In the genomic region with DNA sequence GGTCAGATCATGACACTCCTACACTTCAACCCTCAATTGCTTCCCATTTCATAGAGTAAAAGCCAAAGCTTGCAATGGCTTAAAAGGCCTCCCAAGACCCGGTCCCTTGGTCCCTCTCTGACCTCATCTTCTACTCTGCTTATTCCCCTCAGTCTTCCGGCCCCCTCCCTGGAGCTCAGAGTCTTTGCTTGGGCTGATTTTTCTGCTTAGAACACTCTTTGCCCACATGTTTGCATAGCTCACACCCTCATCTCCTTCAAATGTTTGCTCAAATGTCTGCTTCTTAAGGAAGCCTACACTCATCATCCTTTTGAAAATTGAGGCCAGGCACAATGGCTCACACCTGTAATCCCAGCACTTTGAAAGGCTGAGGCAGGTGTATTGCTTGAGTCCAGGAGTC, we compare ENCODE assay signal across 21 cellular contexts.
DNase-seq lines count a peak whose midpoint lies in the region; ATAC-seq and TF ChIP-seq lines count a peak whose summit lies in the region.
"Had no signal": no experiment of that assay in that cellular context is flagged by ENCODE, and none has a peak within 500 bp of the region (broad histone marks: within the 10 kb centered on the region; RNA-seq: fewer than 3 reads in every experiment).

No MANE protein-coding gene starts in this region.

- DNase-seq in cardiac muscle cell (ENCODE audit: low read depth in 1 of 2, low spot score in 1 of 2) (no peak), right cardiac atrium (no peak), PC-9 (no peak), lung (ENCODE audit: low spot score) (peak; percentile 50), mucosa of descending colon (no peak), NCI-H2081 treated with DMSO at 0.1 percent for 48 hours (lab: John Stamatoyannopoulos, UW) (no peak), left lobe of liver (ENCODE audit: low spot score) (no peak)
- no peak for DNase-seq in stimulated activated CD4-positive, alpha-beta T cell treated with anti-CD3 and anti-CD28 coated beads, Interleukin-2, amount 100 ng/mL, for 24 hours
- DNase-seq: Calu3; HCEC 1CT; MM.1S; NCI-H2171 treated with DMSO at 0.1 percent for 48 hours; NCI-H82; NK-92 treated with Interleukin-12 subunit alpha and Interleukin-12 subunit beta, amount 100 ng/mL, for 24 hours; PC-3; Right ventricle myocardium superior; RPMI8226 had no signal

- intact Hi-C loops in right cardiac atrium (cut with DNase I) (no loop called here), PC-9 (cut with micrococcal nuclease; ENCODE audit: unreplicated experiment) (loop anchor here (10.0 kb wide), 1 partner anchor 262 kb away; the partner anchor contains the start of gene GALNT14), mucosa of descending colon (cut with DNase I, micrococcal nuclease) (no loop called here)

- peaks cover 5% of the 10 kb centered on the region for H3K4me1 ChIP-seq in cardiac muscle cell (ENCODE audit: low read depth)
- no peaks in the 10 kb centered on the region for H3K4me1 ChIP-seq in right cardiac atrium (ENCODE audit: control insufficient read depth, insufficient read depth, low read length)
- peaks cover 43% of the 10 kb centered on the region for H3K4me1 ChIP-seq in PC-9 (replicated peaks; ENCODE audit: insufficient read depth)
- H3K4me1 ChIP-seq in lung (ENCODE audit: control insufficient read depth in 2 of 2, insufficient read depth in 2 of 2, low read length in 2 of 2): no peaks in the 10 kb centered on the region
- no peaks in the 10 kb centered on the region for H3K4me1 ChIP-seq in mucosa of descending colon (ENCODE audit: low read depth)
- H3K4me1 ChIP-seq: SJSA1 had no signal

- H3K79me2 ChIP-seq in PC-9 (ENCODE audit: low read depth): no peaks in the 10 kb centered on the region

- H3K4me3 ChIP-seq in cardiac muscle cell (no peak overlapping the region), right cardiac atrium (ENCODE audit: low read length) (no peak overlapping the region), PC-9 (no peak overlapping the region), lung (no peak overlapping the region), mucosa of descending colon (no peak overlapping the region)
- H3K4me3 ChIP-seq: GM23338, SJSA1 had no signal

- H2AFZ ChIP-seq in PC-9: no peak overlapping the region

- H3K4me2 ChIP-seq in PC-9: no peak overlapping the region; the same call in none of the 2 replicates
- H3K4me2 ChIP-seq: KMS-11 had no signal

- no peaks in the 10 kb centered on the region for H3K36me3 ChIP-seq in cardiac muscle cell
- H3K36me3 ChIP-seq in PC-9 (ENCODE audit: low read depth): no peaks in the 10 kb centered on the region
- H3K36me3 ChIP-seq in lung (ENCODE audit: control insufficient read depth in 2 of 2, insufficient read depth in 2 of 2, low read length in 2 of 2): no peaks in the 10 kb centered on the region
- no peaks in the 10 kb centered on the region for H3K36me3 ChIP-seq in mucosa of descending colon (ENCODE audit: low read depth)
- H3K36me3 ChIP-seq: SJSA1 had no signal

- TF ChIP-seq CTCF in cardiac muscle cell (IDR thresholded peaks at IDR 0.05; ENCODE audit: low read depth, low read length) (no peak), PC-9 (conservative IDR thresholded peaks at IDR 0.05) (no peak), lung (IDR thresholded peaks at IDR 0.05; ENCODE audit: control extremely low read depth, extremely low read depth) (no peak), mucosa of descending colon (IDR thresholded peaks at IDR 0.05) (no peak)

- peaks cover 15% of the 10 kb centered on the region; the same call in 1 of the 2 replicates for H3F3A ChIP-seq in PC-9 (ENCODE audit: insufficient read depth, low read depth)

- POLR2A ChIA-PET in PC-9 (lab: Charles Lee; ENCODE audit: unreplicated experiment): no interaction called here

- no peak for ATAC-seq in right cardiac atrium
- peak; percentile 81 for ATAC-seq in lung (ENCODE audit: insufficient read depth, low FRiP score)
- no peak for ATAC-seq in mucosa of descending colon
- no peak for ATAC-seq in left lobe of liver
- ATAC-seq: PC-3 had no signal

- 75% methylated on average over 2 of the region's 2 CpGs for WGBS in right cardiac atrium
- 61 to 90% methylated on average over 2 of the region's 2 CpGs for WGBS in lung, 2 donors

- peak overlapping the region; percentile 67 for H3K27ac ChIP-seq in cardiac muscle cell
- no peak overlapping the region for H3K27ac ChIP-seq in right cardiac atrium (ENCODE audit: low read length)
- H3K27ac ChIP-seq in PC-9: peak overlapping the region; percentile 59
- H3K27ac ChIP-seq in lung (ENCODE audit: low read depth in 1 of 2, low read length in 1 of 2): peak overlapping the region in 1 of 2 donors; percentile 41
- H3K27ac ChIP-seq: 22Rv1, KMS-11, SJSA1 had no signal

- H4K20me1 ChIP-seq in PC-9 (ENCODE audit: insufficient read depth): no peaks in the 10 kb centered on the region

- no TSS peak for BruUV-seq in PC-9 (replicated peaks; lab: Mats Ljungman, UMichigan)

- no peaks in the 10 kb centered on the region for H3K9me2 ChIP-seq in PC-9 (ENCODE audit: insufficient read depth)

- H3K27me3 ChIP-seq in cardiac muscle cell: no peaks in the 10 kb centered on the region
- H3K27me3 ChIP-seq in right cardiac atrium (ENCODE audit: control insufficient read depth, insufficient read depth): no peaks in the 10 kb centered on the region
- H3K27me3 ChIP-seq in PC-9 (ENCODE audit: insufficient read depth, low read depth): no peaks in the 10 kb centered on the region
- H3K27me3 ChIP-seq in lung (ENCODE audit: control insufficient read depth, insufficient read depth): no peaks in the 10 kb centered on the region

- CTCF ChIA-PET in PC-9 (lab: Charles Lee): no interaction called here

- no peaks in the 10 kb centered on the region for H3K9me3 ChIP-seq in cardiac muscle cell (ENCODE audit: low read depth)
- no peaks in the 10 kb centered on the region for H3K9me3 ChIP-seq in right cardiac atrium (ENCODE audit: control insufficient read depth, low read length)
- no peaks in the 10 kb centered on the region; the same call in 1 of the 2 replicates for H3K9me3 ChIP-seq in PC-9 (ENCODE audit: insufficient read depth, low read depth)
- no peaks in the 10 kb centered on the region for H3K9me3 ChIP-seq in lung (ENCODE audit: control insufficient read depth in 2 of 2, insufficient read depth in 1 of 2, low read length in 1 of 2)
- H3K9me3 ChIP-seq in mucosa of descending colon: no peaks in the 10 kb centered on the region
- H3K9me3 ChIP-seq: SJSA1 had no signal
